In genomic region chr18:13145636-13146190, GRCh38 we compare ENCODE assay signal across 20 cellular contexts.
DNase-seq lines count a peak whose midpoint lies in the region; ATAC-seq and TF ChIP-seq lines count a peak whose summit lies in the region.
"Had no signal": no experiment of that assay in that cellular context is flagged by ENCODE, and none has a peak within 500 bp of the region (broad histone marks: within the 10 kb centered on the region; RNA-seq: fewer than 3 reads in every experiment).

No MANE protein-coding gene starts in this region.

- no peak overlapping the region for H3K4me3 Mint-ChIP-seq in T-cell
- H3K4me3 Mint-ChIP-seq: T-helper 17 cell had no signal

- no peak overlapping the region for H3K27ac ChIP-seq in substantia nigra (ENCODE audit: low read depth, low read length, poor library complexity, severe bottlenecking)
- H3K27ac ChIP-seq: C4-2B had no signal

- no peaks in the 10 kb centered on the region for H3K36me3 Mint-ChIP-seq in T-cell

- H3K9me3 Mint-ChIP-seq in T-cell, result peaks cover 3 to 4% (median 3%) of the 10 kb centered on the region in 3 donors

- TF ChIP-seq CTCF in NB4 (IDR thresholded peaks at IDR 0.05; ENCODE audit: low read depth, low read length), result no peak

- no peak overlapping the region for H3K27ac Mint-ChIP-seq in T-cell
- H3K27ac Mint-ChIP-seq: T-helper 17 cell had no signal

- H3K4me3 ChIP-seq in NB4 (ENCODE audit: low read depth, low read length), result no peak overlapping the region

- CTCF ChIA-PET in T-cell (lab: Charles Lee), result no interaction called here

- no peak for ATAC-seq in T-cell (replicated peaks in 1 of 4)
- no peak for ATAC-seq in GM19467 (IDR thresholded peaks at IDR 0.05; ENCODE audit: unreplicated experiment)
- ATAC-seq: PC-3, T-helper 17 cell had no signal

- DNase-seq in NCI-H2171 treated with DMSO at 0.1 percent for 48 hours (lab: John Stamatoyannopoulos, UW), result peak; percentile 48
- no peak for DNase-seq in NCI-H2171 (lab: John Stamatoyannopoulos, UW)
- DNase-seq in NB4 (ENCODE audit: low read depth), result peak; percentile 17
- peak; percentile 16 for DNase-seq in OCI-M1 (lab: John Stamatoyannopoulos, UW)
- DNase-seq in substantia nigra (lab: John Stamatoyannopoulos, UW), result no peak
- DNase-seq in T-cell, result no peak
- DNase-seq: AML-193, DMS79, H7, KBM-7, NCI-H1092 treated with DMSO at 0.1 percent for 48 hours, NCI-H1436 treated with DMSO at 0.1 percent for 48 hours, NCI-H1930, NCI-H774, PC-3, RPMI8226, SHP77, T-helper 17 cell had no signal

- POLR2A ChIA-PET in T-cell (lab: Charles Lee), result no interaction called here

- H3K27me3 Mint-ChIP-seq in T-cell, result peaks cover 0 to 1% of the 10 kb centered on the region in 2 donors

- no peak for TF ChIP-seq POLR2A in NB4 (IDR thresholded peaks at IDR 0.05; ENCODE audit: extremely low read depth, insufficient read length)

- peaks cover 0 to 5% (median 2%) of the 10 kb centered on the region in 3 donors for H3K4me1 Mint-ChIP-seq in T-cell

Comparison
In these comparisons a context has a peak if more than half of its experiments do, and no peak if none do; other contexts are left out.
1. DNase-seq: peak in NCI-H2171 treated with DMSO at 0.1 percent for 48 hours (single experiment), NB4 (single experiment) and OCI-M1 (single experiment); none in NCI-H2171 (single experiment), substantia nigra (0 of 49) and T-cell (0 of 34).